ENCODE assay signal across 8 cellular contexts in genomic region chr14:103333754-103334643, GRCh38. TPM values are rescaled to one million over a fixed set of nuclear protein-coding genes. Genes with fewer than 3 reads are reported as not detected.
A peak's percentile ranks its signal among the peaks of the same experiment; 100 is the strongest.
DNase-seq lines count a peak whose midpoint lies in the region; ATAC-seq and TF ChIP-seq lines count a peak whose summit lies in the region.

Gene EIF5 (plus strand): TSS chr14:103334237. CDS start chr14:103335861, 1,624 bp downstream.

- peak within 1 kb of the TSS; percentile 46; the same call in 1 of the 2 replicates for H3K4ac ChIP-seq in H9 (ENCODE audit: low read depth, low read length)

- peak within 1 kb of the TSS; percentile 96 to 97 (median 97); a peak in 6 of 7 replicates for H3K27ac Mint-ChIP-seq in H9
- H3K27ac Mint-ChIP-seq in nephron progenitor cell: peak within 1 kb of the TSS; percentile 97
- H3K27ac Mint-ChIP-seq in stimulated activated naive CD8-positive, alpha-beta T cell treated with anti-CD3 and anti-CD28 coated beads, Interleukin-15, amount 100 ng/mL, for 72 hours: peak within 1 kb of the TSS; percentile 99

- peaks cover 8% of the 10 kb centered on the region for H3K23me2 ChIP-seq in H9 (ENCODE audit: insufficient read length, low read depth, low read length, poor library complexity, severe bottlenecking)

- no peak within 1 kb of the TSS for H3T11ph ChIP-seq in H9 (ENCODE audit: low read length)

- H3K4me2 ChIP-seq in H9 (ENCODE audit: insufficient read depth, insufficient read length, low read length): peak within 1 kb of the TSS; percentile 99

- ATAC-seq in stimulated activated naive CD8-positive, alpha-beta T cell treated with anti-CD3 and anti-CD28 coated beads, Interleukin-15, amount 100 ng/mL, for 72 hours: peak; percentile 92

- H3K23ac ChIP-seq in H9 (ENCODE audit: insufficient read length, low read depth, low read length): no peak within 1 kb of the TSS

- no peak within 1 kb of the TSS for H2BK120ac ChIP-seq in H9 (ENCODE audit: low read depth, low read length, poor library complexity, severe bottlenecking)

- no peak within 1 kb of the TSS for H2BK20ac ChIP-seq in H9 (ENCODE audit: low read depth, low read length, poor library complexity, severe bottlenecking)

- H3K9me3 ChIP-seq in H9 (ENCODE audit: control insufficient read depth, low read depth, low read length) (no peaks in the 10 kb centered on the region), MG63 (no peaks in the 10 kb centered on the region)

- H3K36me3 Mint-ChIP-seq in H9 (ENCODE audit: insufficient read depth in 1 of 3, low read depth in 3 of 3): peaks cover 39 to 43% (median 40%) of the 10 kb centered on the region in 3 experiments
- H3K36me3 Mint-ChIP-seq in nephron progenitor cell (ENCODE audit: low read depth): peaks cover 39% of the 10 kb centered on the region

- H4K5ac ChIP-seq in H9 (ENCODE audit: insufficient read length, low read depth, low read length): no peak within 1 kb of the TSS

- no peak within 1 kb of the TSS for H4K8ac ChIP-seq in H9 (replicated peaks; ENCODE audit: insufficient read length, low read depth, low read length)

- H3K14ac ChIP-seq in H9 (ENCODE audit: insufficient read depth, low read length): peak within 1 kb of the TSS; percentile 94

- peaks cover 2% of the 10 kb centered on the region; the same call in 1 of the 2 replicates for H3K4me1 ChIP-seq in H9 (ENCODE audit: insufficient read depth, low read length)

- peak within 1 kb of the TSS; percentile 93 to 97 for H3K4me3 Mint-ChIP-seq in H9
- peak within 1 kb of the TSS; percentile 91 for H3K4me3 Mint-ChIP-seq in nephron progenitor cell
- H3K4me3 Mint-ChIP-seq in stimulated activated naive CD8-positive, alpha-beta T cell treated with anti-CD3 and anti-CD28 coated beads, Interleukin-15, amount 100 ng/mL, for 72 hours: peak within 1 kb of the TSS; percentile 93

- peak within 1 kb of the TSS; percentile 95 for H3K18ac ChIP-seq in H9 (ENCODE audit: insufficient read length, low read depth, low read length)

- no peak within 1 kb of the TSS for H2BK12ac ChIP-seq in H9 (ENCODE audit: insufficient read length, low read depth, low read length)

- peaks cover 42% of the 10 kb centered on the region for H3K36me3 ChIP-seq in MG63

- no peak within 1 kb of the TSS for H2BK5ac ChIP-seq in H9 (ENCODE audit: insufficient read length, low read length)

- H2AFZ ChIP-seq in H9 (ENCODE audit: low read length): no peak within 1 kb of the TSS

- H3K9me3 Mint-ChIP-seq in H9 (peaks cover 0 to 2% of the 10 kb centered on the region in 2 experiments; a peak in 1 of 5 replicates), nephron progenitor cell (no peaks in the 10 kb centered on the region)
- H3K9me3 Mint-ChIP-seq in stimulated activated naive CD8-positive, alpha-beta T cell treated with anti-CD3 and anti-CD28 coated beads, Interleukin-15, amount 100 ng/mL, for 72 hours: no peaks in the 10 kb centered on the region

- H3K27ac ChIP-seq in H9 (ENCODE audit: insufficient read length, low read depth, low read length): no peak within 1 kb of the TSS

- H4K91ac ChIP-seq in H9 (ENCODE audit: insufficient read length, low read depth, low read length): peak within 1 kb of the TSS; percentile 45

- no peak within 1 kb of the TSS for H3K56ac ChIP-seq in H9 (ENCODE audit: insufficient read length, low read depth, low read length)

- H3K4me1 Mint-ChIP-seq in H9: peaks cover 32 to 36% of the 10 kb centered on the region in 2 experiments
- peaks cover 54% of the 10 kb centered on the region for H3K4me1 Mint-ChIP-seq in nephron progenitor cell
- peaks cover 55% of the 10 kb centered on the region for H3K4me1 Mint-ChIP-seq in stimulated activated naive CD8-positive, alpha-beta T cell treated with anti-CD3 and anti-CD28 coated beads, Interleukin-15, amount 100 ng/mL, for 72 hours

- no CpG with 5 or more reads among the region's 103 CpGs for WGBS in H9 (ENCODE audit: extremely low coverage, insufficient read length, low lambda C conversion rate)

- H3K79me1 ChIP-seq in H9 (ENCODE audit: insufficient read depth, low read depth, low read length, poor library complexity, severe bottlenecking): no peaks in the 10 kb centered on the region

- no peaks in the 10 kb centered on the region for H4K20me1 ChIP-seq in H9 (ENCODE audit: control insufficient read depth, insufficient read depth, insufficient read length)

- H3K9ac ChIP-seq in H9 (ENCODE audit: extremely low read depth, insufficient read length, low read length): peak within 1 kb of the TSS; percentile 90

- peaks cover 7% of the 10 kb centered on the region; the same call in 1 of the 2 replicates for H3K79me2 ChIP-seq in H9 (ENCODE audit: insufficient read depth, low read length)

- H3K27me3 Mint-ChIP-seq in H9 (ENCODE audit: low read depth) (peaks cover 2% of the 10 kb centered on the region; the same call in 1 of the 2 replicates), nephron progenitor cell (ENCODE audit: low read depth, poor library complexity) (no peaks in the 10 kb centered on the region)
- no peaks in the 10 kb centered on the region for H3K27me3 Mint-ChIP-seq in stimulated activated naive CD8-positive, alpha-beta T cell treated with anti-CD3 and anti-CD28 coated beads, Interleukin-15, amount 100 ng/mL, for 72 hours

- no peak for TF ChIP-seq CTCF in H9 (conservative IDR thresholded peaks at IDR 0.05)
- TF ChIP-seq CTCF in fibroblast of the aortic adventitia (IDR thresholded peaks at IDR 0.05; ENCODE audit: insufficient read depth, low read length): peak; percentile 38
- no peak for TF ChIP-seq CTCF in nephron progenitor cell (IDR thresholded peaks at IDR 0.05)

- H2BK15ac ChIP-seq in H9 (ENCODE audit: low read depth, low read length): no peak within 1 kb of the TSS

- H2AK5ac ChIP-seq in H9 (ENCODE audit: insufficient read length, low read length): no peak within 1 kb of the TSS

- peak within 1 kb of the TSS; percentile 83 for H3K4me3 ChIP-seq in MG63
- H3K4me3 ChIP-seq in fibroblast of the aortic adventitia (ENCODE audit: low read depth, low read length): peak within 1 kb of the TSS; percentile 92

- in situ Hi-C loops in G401 (cut with HindIII; ENCODE audit: low sequenced_read_pairs): no loop called here

- peak; percentile 98 for DNase-seq in G401 (ENCODE audit: low spot score)
- DNase-seq in H9: peak; percentile 98
- peak; percentile 94 for DNase-seq in MG63
- DNase-seq in SHP77 treated with DMSO at 0.1 percent for 48 hours (lab: John Stamatoyannopoulos, UW): peak; percentile 94
- DNase-seq in activated effector memory CD4-positive, alpha-beta T cell treated with anti-CD3 and anti-CD28 coated beads, Interleukin-2, amount 50 U/mL, for 16 hours: peak; percentile 100
- DNase-seq in fibroblast of the aortic adventitia (ENCODE audit: low read depth): peak; percentile 99
- peak; percentile 98 for DNase-seq in nephron progenitor cell
- DNase-seq in stimulated activated naive CD8-positive, alpha-beta T cell treated with anti-CD3 and anti-CD28 coated beads, Interleukin-15, amount 100 ng/mL, for 72 hours: peak; percentile 99

- H3K27me3 ChIP-seq in H9 (ENCODE audit: insufficient read depth, low read length) (no peaks in the 10 kb centered on the region), MG63 (no peaks in the 10 kb centered on the region)

RNA-seq across cellular contexts. Expression of gene EIF5, which starts in this region (rescaled TPM):
- total RNA-seq in G401 (2014; rRNA removed; shearing (Covaris generic)): 265 and 299 TPM in 2 replicates
- total RNA-seq in H9 (2021) (337 and 356 TPM in 2 replicates), fibroblast of the aortic adventitia (ENCODE audit: low replicate concordance) (322 and 328 TPM in 2 replicates)
- total RNA-seq in MG63 (2014; rRNA removed; shearing (Covaris generic); ENCODE audit: low replicate concordance): 180 and 183 TPM in 2 replicates
